1 cellular context compared by ENCODE assay signal in the genomic region with DNA sequence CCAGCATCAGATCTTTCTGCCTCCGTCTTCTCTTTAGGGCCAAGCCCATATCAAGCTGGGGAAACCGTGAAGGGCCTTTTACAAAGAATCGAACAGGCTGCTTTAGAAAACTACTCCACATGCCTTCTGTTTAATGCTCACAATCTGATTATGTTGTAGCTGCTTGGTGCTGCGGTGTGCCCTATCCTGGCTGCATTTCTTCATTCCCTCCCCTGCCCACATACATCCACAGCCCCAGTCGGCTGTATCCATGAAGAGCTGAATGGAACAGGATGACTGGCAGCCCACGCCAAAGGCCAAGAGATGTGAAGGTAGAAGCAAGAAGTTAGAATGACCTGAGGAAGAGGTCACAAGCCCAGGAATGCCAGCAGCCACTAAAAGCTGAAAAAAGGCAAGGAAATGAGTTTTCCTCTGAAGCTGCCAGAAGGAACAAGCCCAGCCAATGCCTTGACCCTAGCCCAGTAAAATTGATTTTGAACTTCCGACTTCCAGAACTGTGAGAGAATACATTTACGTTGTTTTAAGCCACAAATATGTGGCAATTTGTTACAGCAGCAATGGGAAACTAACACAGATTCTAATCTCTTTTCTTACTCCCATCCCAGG.
TF ChIP-seq lines count a peak whose summit lies in the region.

No MANE protein-coding gene starts in this region.

TF ChIP-seq in SK-N-SH, 30 proteins besides CTCF, POLR2A, EP300 and RAD21 (continued from another document):
- TF ChIP-seq PBX3 (IDR thresholded peaks at IDR 0.05) (peak; percentile 63; the same call in 1 of the 2 replicates), SIN3A (IDR thresholded peaks at IDR 0.05; ENCODE audit: borderline replicate concordance, low read depth, low read length) (peak; percentile 49; the same call in 1 of the 2 replicates), TEAD4 (IDR thresholded peaks at IDR 0.05; ENCODE audit: borderline replicate concordance, insufficient read depth) (peak; percentile 71), FOSL2 (IDR thresholded peaks at IDR 0.05; ENCODE audit: borderline replicate concordance, low read depth) (no peak), TCF12 (IDR thresholded peaks at IDR 0.05) (peak; percentile 82), FOXM1 (IDR thresholded peaks at IDR 0.05; ENCODE audit: low read depth) (peak; percentile 78; the same call in 1 of the 2 replicates), NFIC (IDR thresholded peaks at IDR 0.05; ENCODE audit: borderline replicate concordance) (peak; percentile 80), ELF1 (IDR thresholded peaks at IDR 0.05) (no peak), GABPA (IDR thresholded peaks at IDR 0.05; ENCODE audit: low read depth) (no peak), YY1 (IDR thresholded peaks at IDR 0.05; ENCODE audit: low read depth) (0 out of 2 replicates have a peak, but pooled peaks have one; percentile 11)
- TF ChIP-seq, protein P1, sequence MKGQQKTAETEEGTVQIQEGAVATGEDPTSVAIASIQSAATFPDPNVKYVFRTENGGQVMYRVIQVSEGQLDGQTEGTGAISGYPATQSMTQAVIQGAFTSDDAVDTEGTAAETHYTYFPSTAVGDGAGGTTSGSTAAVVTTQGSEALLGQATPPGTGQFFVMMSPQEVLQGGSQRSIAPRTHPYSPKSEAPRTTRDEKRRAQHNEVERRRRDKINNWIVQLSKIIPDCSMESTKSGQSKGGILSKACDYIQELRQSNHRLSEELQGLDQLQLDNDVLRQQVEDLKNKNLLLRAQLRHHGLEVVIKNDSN (IDR thresholded peaks at IDR 0.05; ENCODE audit: borderline replicate concordance, low read depth) = no peak
TF ChIP-seq in SK-N-SH: peak in this region for 11.
